In genomic region chr12:14961466-14962155, GRCh38 we compare ENCODE assay signal across 8 cellular contexts. TPM values are rescaled to one million over a fixed set of nuclear protein-coding genes. Genes with fewer than 3 reads are reported as not detected.
DNase-seq lines count a peak whose midpoint lies in the region; ATAC-seq and TF ChIP-seq lines count a peak whose summit lies in the region.

TSS of gene ARHGDIB (minus strand) at chr12:14961601. CDS start at chr12:14950712, 10,889 bp downstream.

- no peaks in the 10 kb centered on the region for H3K36me3 ChIP-seq in left ventricle myocardium inferior

- H3K4me3 ChIP-seq in left ventricle myocardium inferior, result peak within 1 kb of the TSS; percentile 66

- intact Hi-C loops in left ventricle myocardium inferior (cut with micrococcal nuclease), result no loop called here

- peak within 1 kb of the TSS; percentile 92 for H3K27ac ChIP-seq in left ventricle myocardium inferior (replicated peaks)

- DNase-seq in OCI-M1 (lab: John Stamatoyannopoulos, UW) (peak; percentile 93), left ventricle myocardium inferior (peak; percentile 32), nucleus accumbens (lab: John Stamatoyannopoulos, UW) (no peak), NCI-H526 (lab: John Stamatoyannopoulos, UW) (no peak)
- DNase-seq in activated effector memory CD4-positive, alpha-beta T cell treated with Interleukin-2 at 50 U/mL for 16 hours, result peak; percentile 63
- DNase-seq in stimulated activated CD4-positive, alpha-beta T cell treated with anti-CD3 and anti-CD28 coated beads, Interleukin-4, amount 100 ng/mL, for 48 hours (ENCODE audit: low read depth in 2 of 2), result peak; percentile 38 to 58

- peaks cover 64% of the 10 kb centered on the region for H3K4me1 ChIP-seq in left ventricle myocardium inferior

- H3K27me3 ChIP-seq in left ventricle myocardium inferior (ENCODE audit: low read depth), result no peaks in the 10 kb centered on the region

- no peaks in the 10 kb centered on the region for H3K9me3 ChIP-seq in left ventricle myocardium inferior (replicated peaks)

- ATAC-seq in GM18502 (IDR thresholded peaks at IDR 0.05; ENCODE audit: poor library complexity, unreplicated experiment) (peak; percentile 73), HG02840 (IDR thresholded peaks at IDR 0.05; ENCODE audit: low FRiP score, unreplicated experiment) (peak; percentile 61)

- no peak for TF ChIP-seq CTCF in left ventricle myocardium inferior (IDR thresholded peaks at IDR 0.05; ENCODE audit: borderline replicate concordance)

RNA-seq across cellular contexts. Expression of gene ARHGDIB, which starts in this region (rescaled TPM):
- total RNA-seq in left ventricle myocardium inferior, result 50.6 TPM

Comparison
In these comparisons a context has a peak if more than half of its experiments do, and no peak if none do; other contexts are left out.
1. DNase-seq: peak in OCI-M1 (single experiment), activated effector memory CD4-positive, alpha-beta T cell treated with Interleukin-2 at 50 U/mL for 16 hours (single experiment), left ventricle myocardium inferior (single experiment) and stimulated activated CD4-positive, alpha-beta T cell treated with anti-CD3 and anti-CD28 coated beads, Interleukin-4, amount 100 ng/mL, for 48 hours (2 of 2); none in nucleus accumbens (0 of 56) and NCI-H526 (0 of 2).